Comparison of ENCODE assay signal across 16 cellular contexts in the genomic region with DNA sequence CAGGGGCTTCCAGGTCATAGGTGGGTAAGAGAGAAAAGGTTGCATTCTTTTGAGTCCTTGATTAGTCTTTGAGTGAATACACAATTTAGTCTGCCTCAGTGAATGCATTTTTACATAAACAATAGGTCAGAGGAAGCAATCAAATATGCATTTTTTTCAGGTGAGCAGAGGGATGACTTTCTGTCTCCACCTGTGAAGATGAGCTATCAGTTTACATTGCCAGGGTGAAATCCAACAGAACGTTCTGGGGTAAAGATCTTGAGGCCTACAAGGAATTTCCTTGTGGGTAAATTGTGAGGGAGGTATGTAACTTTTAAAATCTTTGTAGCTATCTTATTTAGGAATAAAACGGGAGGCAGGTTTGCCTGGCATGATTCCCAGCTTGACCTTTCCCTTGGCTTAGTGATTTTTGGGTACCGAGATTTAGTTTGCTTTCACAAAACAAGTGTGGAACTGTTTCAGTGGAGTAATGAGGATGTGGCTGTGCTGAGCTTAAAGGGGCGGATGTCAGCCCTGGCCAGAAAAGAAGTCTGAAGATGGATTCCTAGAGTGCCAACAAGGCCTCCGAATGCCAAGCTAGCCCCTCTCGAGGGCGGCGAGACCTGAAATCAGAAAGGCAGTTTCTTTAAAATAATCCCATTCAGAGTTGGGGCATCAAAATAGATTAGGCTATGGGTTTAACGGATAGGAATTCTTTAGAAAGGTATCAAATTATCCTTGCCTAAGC. TPM values are rescaled to one million over a fixed set of nuclear protein-coding genes. Genes with fewer than 3 reads are reported as not detected.
A peak's percentile ranks its signal among the peaks of the same experiment; 100 is the strongest.
DNase-seq lines count a peak whose midpoint lies in the region; ATAC-seq and TF ChIP-seq lines count a peak whose summit lies in the region.
"Had no signal": no experiment of that assay in that cellular context is flagged by ENCODE, and none has a peak within 500 bp of the region (broad histone marks: within the 10 kb centered on the region; RNA-seq: fewer than 3 reads in every experiment).

No MANE protein-coding gene starts in this region.

- H3K9me3 Mint-ChIP-seq in activated CD4-positive, alpha-beta T cell treated with anti-CD3 and anti-CD28 coated beads for 36 hours (ENCODE audit: low read depth) = no peaks in the 10 kb centered on the region
- H3K9me3 Mint-ChIP-seq in effector memory CD8-positive, alpha-beta T cell = no peaks in the 10 kb centered on the region
- H3K9me3 Mint-ChIP-seq in stimulated activated effector memory CD8-positive, alpha-beta T cell treated with anti-CD3 and anti-CD28 coated beads, Interleukin-12 subunit alpha, Interleukin-12 subunit beta, amount 100 ng/mL, for 72 hours = no peaks in the 10 kb centered on the region

- no peak overlapping the region for H3K9ac ChIP-seq in SU-DHL-6 (ENCODE audit: low read length)

- H3K9me2 ChIP-seq in SU-DHL-6 (replicated peaks; ENCODE audit: insufficient read depth, low read length) = no peaks in the 10 kb centered on the region

- TF ChIP-seq CTCF in SU-DHL-6 (IDR thresholded peaks at IDR 0.05; ENCODE audit: insufficient read depth, low read length, poor library complexity, severe bottlenecking) = no peak

- no peaks in the 10 kb centered on the region for H3K27me3 Mint-ChIP-seq in activated CD4-positive, alpha-beta T cell treated with anti-CD3 and anti-CD28 coated beads for 36 hours
- no peaks in the 10 kb centered on the region for H3K27me3 Mint-ChIP-seq in effector memory CD8-positive, alpha-beta T cell

- H3K79me2 ChIP-seq in SU-DHL-6 (ENCODE audit: insufficient read depth, low read length) = peaks cover 99% of the 10 kb centered on the region

- H2AFZ ChIP-seq in SU-DHL-6 (ENCODE audit: low read depth, low read length, severe bottlenecking) = no peak overlapping the region

- ATAC-seq in activated CD4-positive, alpha-beta T cell treated with anti-CD3 and anti-CD28 coated beads for 36 hours = no peak
- no peak for ATAC-seq in effector memory CD8-positive, alpha-beta T cell (replicated peaks)
- ATAC-seq in stimulated activated effector memory CD8-positive, alpha-beta T cell treated with anti-CD3 and anti-CD28 coated beads, Interleukin-12 subunit alpha, Interleukin-12 subunit beta, amount 100 ng/mL, for 72 hours = no peak
- ATAC-seq: A549, left lobe of liver had no signal

- peak overlapping the region; percentile 99 for H3K27ac Mint-ChIP-seq in activated CD4-positive, alpha-beta T cell treated with anti-CD3 and anti-CD28 coated beads for 36 hours
- peak overlapping the region; percentile 68 to 92 for H3K27ac Mint-ChIP-seq in effector memory CD8-positive, alpha-beta T cell
- peak overlapping the region; percentile 84 for H3K27ac Mint-ChIP-seq in stimulated activated effector memory CD8-positive, alpha-beta T cell treated with anti-CD3 and anti-CD28 coated beads, Interleukin-12 subunit alpha, Interleukin-12 subunit beta, amount 100 ng/mL, for 72 hours

- peaks cover 48% of the 10 kb centered on the region for H4K20me1 ChIP-seq in SU-DHL-6 (ENCODE audit: low read depth, low read length)

- POLR2A ChIA-PET in activated CD4-positive, alpha-beta T cell treated with anti-CD3 and anti-CD28 coated beads for 36 hours (lab: Charles Lee) = interaction anchor here (0.7 to 1.4 kb wide), 4 partner anchors 10 to 1770 kb away, joined by 3 to 6 read pairs (median 4); no protein-coding TSS in a partner anchor

- intact Hi-C loops in activated CD4-positive, alpha-beta T cell treated with anti-CD3 and anti-CD28 coated beads for 36 hours (cut with DNase I, micrococcal nuclease) = loop anchor here (2.0 kb wide), 2 partner anchors 27 to 63 kb away; no protein-coding TSS in a partner anchor

- peaks cover 29% of the 10 kb centered on the region for H3F3A ChIP-seq in SU-DHL-6 (ENCODE audit: insufficient read depth)

- H3K27me3 ChIP-seq in SU-DHL-6 (ENCODE audit: low read length) = no peaks in the 10 kb centered on the region
- H3K27me3 ChIP-seq: neutrophil had no signal

- peaks cover 90% of the 10 kb centered on the region for H3K4me1 Mint-ChIP-seq in activated CD4-positive, alpha-beta T cell treated with anti-CD3 and anti-CD28 coated beads for 36 hours
- peaks cover 67 to 76% of the 10 kb centered on the region in 2 donors for H3K4me1 Mint-ChIP-seq in effector memory CD8-positive, alpha-beta T cell (ENCODE audit: low read depth in 2 of 2)
- H3K4me1 Mint-ChIP-seq in stimulated activated effector memory CD8-positive, alpha-beta T cell treated with anti-CD3 and anti-CD28 coated beads, Interleukin-12 subunit alpha, Interleukin-12 subunit beta, amount 100 ng/mL, for 72 hours = peaks cover 84% of the 10 kb centered on the region

- DNase-seq in activated CD4-positive, alpha-beta T cell treated with anti-CD3 and anti-CD28 coated beads for 36 hours = no peak
- no peak for DNase-seq in activated CD4-positive, alpha-beta T cell treated with anti-CD3 and anti-CD28 coated beads for 48 hours
- no peak for DNase-seq in effector memory CD8-positive, alpha-beta T cell
- DNase-seq in stimulated activated effector memory CD8-positive, alpha-beta T cell treated with anti-CD3 and anti-CD28 coated beads, Interleukin-12 subunit alpha, Interleukin-12 subunit beta, amount 100 ng/mL, for 72 hours (ENCODE audit: low spot score in 2 of 2) = peak in 1 of 2 donors; percentile 41
- DNase-seq in cerebellum (ENCODE audit: low spot score) (no peak), H4 (ENCODE audit: low spot score) (no peak), NCI-H524 treated with DMSO at 0.1 percent for 48 hours (lab: John Stamatoyannopoulos, UW) (no peak)
- DNase-seq: activated CD4-positive, alpha-beta T cell treated with anti-CD3 and anti-CD28 coated beads, Interleukin-2, amount 50 U/mL, for 4 hours; amniotic stem cell; effector CD4-positive, alpha-beta T cell; NCI-H1436 had no signal

- H3K36me3 Mint-ChIP-seq in activated CD4-positive, alpha-beta T cell treated with anti-CD3 and anti-CD28 coated beads for 36 hours (ENCODE audit: low read depth) = peaks cover 33% of the 10 kb centered on the region
- H3K36me3 Mint-ChIP-seq in effector memory CD8-positive, alpha-beta T cell (ENCODE audit: insufficient read depth) = peaks cover 21% of the 10 kb centered on the region
- H3K36me3 Mint-ChIP-seq in stimulated activated effector memory CD8-positive, alpha-beta T cell treated with anti-CD3 and anti-CD28 coated beads, Interleukin-12 subunit alpha, Interleukin-12 subunit beta, amount 100 ng/mL, for 72 hours = peaks cover 18% of the 10 kb centered on the region

- H3K4me3 Mint-ChIP-seq in activated CD4-positive, alpha-beta T cell treated with anti-CD3 and anti-CD28 coated beads for 36 hours = peak overlapping the region; percentile 17
- peak overlapping the region in 1 of 2 donors; percentile 49 for H3K4me3 Mint-ChIP-seq in effector memory CD8-positive, alpha-beta T cell
- peak overlapping the region; percentile 13 for H3K4me3 Mint-ChIP-seq in stimulated activated effector memory CD8-positive, alpha-beta T cell treated with anti-CD3 and anti-CD28 coated beads, Interleukin-12 subunit alpha, Interleukin-12 subunit beta, amount 100 ng/mL, for 72 hours

- H3K27ac ChIP-seq in SU-DHL-6 (ENCODE audit: low read depth, low read length) = peak overlapping the region; percentile 13; the same call in 1 of the 2 replicates
- H3K27ac ChIP-seq: A549, neutrophil had no signal

- peaks cover 14% of the 10 kb centered on the region; the same call in 1 of the 2 replicates for H3K36me3 ChIP-seq in SU-DHL-6 (ENCODE audit: low read length)

- H3K4me3 ChIP-seq in SU-DHL-6 (ENCODE audit: insufficient read depth, low read length, poor library complexity, severe bottlenecking) = no peak overlapping the region
- H3K4me3 ChIP-seq: A549, skin epidermis had no signal

- H3K9me3 ChIP-seq in SU-DHL-6 (ENCODE audit: insufficient read depth, low read length) = no peaks in the 10 kb centered on the region
- H3K9me3 ChIP-seq: A549, neutrophil had no signal

- H3K4me2 ChIP-seq in SU-DHL-6 (ENCODE audit: low read depth, low read length, poor library complexity, severe bottlenecking) = peak overlapping the region; percentile 46
- H3K4me2 ChIP-seq: A549 had no signal

- CTCF ChIA-PET in activated CD4-positive, alpha-beta T cell treated with anti-CD3 and anti-CD28 coated beads for 36 hours (lab: Charles Lee) = interaction anchor here (0.5 to 1.4 kb wide), 9 partner anchors 9 to 152 kb away, joined by 3 to 5 read pairs (median 3); a partner anchor contains a TSS

RNA-seq across cellular contexts. Expression of a gene that starts 29.5 kb away (rescaled TPM):
- total RNA-seq in activated CD4-positive, alpha-beta T cell treated with anti-CD3 and anti-CD28 coated beads for 36 hours = 10 to 100 TPM; 45.8 to 45.9 TPM
- 35.9 TPM for total RNA-seq in cerebellum
- 13.5 and 14.2 TPM in 2 replicates for total RNA-seq in H4 (2014; rRNA removed; shearing (Covaris generic))
